ENCODE assay signal across 23 cellular contexts in the genomic region with DNA sequence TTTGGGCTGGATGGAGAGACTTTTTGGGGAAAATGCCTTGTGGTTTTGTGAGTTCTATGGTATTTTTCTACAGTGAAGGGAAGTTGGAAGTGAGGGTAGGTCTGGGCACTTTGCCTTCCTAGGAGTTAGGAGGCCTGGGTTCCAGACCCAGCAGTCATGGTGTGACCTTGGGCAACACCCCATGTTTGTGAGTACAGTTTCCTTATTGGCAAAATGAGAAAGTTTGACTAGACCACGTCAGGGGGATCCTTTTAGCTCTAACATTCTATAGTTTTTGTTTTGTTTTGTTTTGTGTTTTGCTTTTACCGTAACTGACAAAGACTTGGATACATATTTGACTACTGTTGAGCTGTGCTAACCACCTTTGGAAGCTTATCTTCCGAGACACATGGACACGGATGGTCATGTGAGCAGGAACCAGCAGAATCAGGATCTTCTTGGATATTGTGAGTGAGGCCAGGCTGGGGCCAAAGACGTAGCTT.
"Had no signal": no experiment of that assay in that cellular context is flagged by ENCODE, and none has a peak within 500 bp of the region (broad histone marks: within the 10 kb centered on the region; RNA-seq: fewer than 3 reads in every experiment).

No MANE protein-coding gene starts in this region.

- H3K4me3 ChIP-seq: coronary artery, heart right ventricle, mucosa of descending colon, neural progenitor cell, psoas muscle, right lobe of liver, spleen, tibial nerve, upper lobe of right lung, vagina had no signal

- H3K36me3 Mint-ChIP-seq: natural killer cell; stimulated activated memory B cell treated with anti-CD40 and anti-IgM and Interleukin-4, amounts not matched to agents 10 μg/mL and 1 μg/mL and 100 μg/mL, for 72 hours had no signal

- H3K9ac ChIP-seq: neural progenitor cell, parathyroid adenoma had no signal

- H3K9me3 Mint-ChIP-seq: endodermal cell; natural killer cell; neural progenitor cell; stimulated activated memory B cell treated with anti-CD40 and anti-IgM and Interleukin-4, amounts not matched to agents 10 μg/mL and 1 μg/mL and 100 μg/mL, for 72 hours; stimulated activated naive CD8-positive, alpha-beta T cell treated with anti-CD3 and anti-CD28 coated beads, Interleukin-15, Interleukin-2, amounts not matched to agents 100 ng/mL and 50 ng/mL, for 24 hours had no signal

- H3K27me3 Mint-ChIP-seq: stimulated activated naive CD8-positive, alpha-beta T cell treated with anti-CD3 and anti-CD28 coated beads, Interleukin-15, Interleukin-2, amounts not matched to agents 100 ng/mL and 50 ng/mL, for 24 hours had no signal

- H3K9me3 ChIP-seq: heart right ventricle, mucosa of descending colon, psoas muscle, right lobe of liver, spleen, tibial nerve, upper lobe of right lung, vagina had no signal

- H3K27me3 ChIP-seq: heart right ventricle, neural progenitor cell, right lobe of liver, tibial nerve, upper lobe of right lung, vagina had no signal

- H3K4me2 ChIP-seq: neural progenitor cell had no signal

- H3K27ac Mint-ChIP-seq: endodermal cell; natural killer cell; stimulated activated memory B cell treated with anti-CD40 and anti-IgM and Interleukin-4, amounts not matched to agents 10 μg/mL and 1 μg/mL and 100 μg/mL, for 72 hours; stimulated activated naive CD8-positive, alpha-beta T cell treated with anti-CD3 and anti-CD28 coated beads, Interleukin-15, Interleukin-2, amounts not matched to agents 100 ng/mL and 50 ng/mL, for 24 hours had no signal

- H3K36me3 ChIP-seq: heart right ventricle, neural progenitor cell, right lobe of liver, spleen, tibial nerve, upper lobe of right lung, vagina had no signal

- H3K4me3 Mint-ChIP-seq: endodermal cell; natural killer cell; neural progenitor cell; stimulated activated memory B cell treated with anti-CD40 and anti-IgM and Interleukin-4, amounts not matched to agents 10 μg/mL and 1 μg/mL and 100 μg/mL, for 72 hours; stimulated activated naive CD8-positive, alpha-beta T cell treated with anti-CD3 and anti-CD28 coated beads, Interleukin-15, Interleukin-2, amounts not matched to agents 100 ng/mL and 50 ng/mL, for 24 hours had no signal

- H3K4me1 ChIP-seq: parathyroid adenoma, psoas muscle, upper lobe of right lung, vagina had no signal

- H3K79me2 ChIP-seq: parathyroid adenoma had no signal

- H3K27ac ChIP-seq: coronary artery, neural progenitor cell, parathyroid adenoma, psoas muscle, right lobe of liver, spleen, upper lobe of right lung, vagina had no signal

- DNase-seq: effector CD4-positive, alpha-beta T cell; heart right ventricle; hypothalamus; kidney glomerular epithelial cell; mucosa of descending colon; natural killer cell; occipital lobe; psoas muscle; retina; right lobe of liver; stimulated activated CD4-positive, alpha-beta T cell treated with anti-CD3 and anti-CD28 coated beads, Interleukin-15, amount 100 ng/mL, for 24 hours; stimulated activated CD4-positive, alpha-beta T cell treated with anti-CD3 and anti-CD28 coated beads, Interleukin-1b, Interleukin-23, amount 100 ng/mL, for 48 hours; stimulated activated CD4-positive, alpha-beta T cell treated with anti-CD3 and anti-CD28 coated beads, Interleukin-4, amount 100 ng/mL, for 24 hours; upper lobe of right lung had no signal

- H3K4me1 Mint-ChIP-seq: natural killer cell; stimulated activated memory B cell treated with anti-CD40 and anti-IgM and Interleukin-4, amounts not matched to agents 10 μg/mL and 1 μg/mL and 100 μg/mL, for 72 hours had no signal

- H2AFZ ChIP-seq: neural progenitor cell, parathyroid adenoma had no signal
